ENCODE assay signal across 8 cellular contexts in the genomic region with DNA sequence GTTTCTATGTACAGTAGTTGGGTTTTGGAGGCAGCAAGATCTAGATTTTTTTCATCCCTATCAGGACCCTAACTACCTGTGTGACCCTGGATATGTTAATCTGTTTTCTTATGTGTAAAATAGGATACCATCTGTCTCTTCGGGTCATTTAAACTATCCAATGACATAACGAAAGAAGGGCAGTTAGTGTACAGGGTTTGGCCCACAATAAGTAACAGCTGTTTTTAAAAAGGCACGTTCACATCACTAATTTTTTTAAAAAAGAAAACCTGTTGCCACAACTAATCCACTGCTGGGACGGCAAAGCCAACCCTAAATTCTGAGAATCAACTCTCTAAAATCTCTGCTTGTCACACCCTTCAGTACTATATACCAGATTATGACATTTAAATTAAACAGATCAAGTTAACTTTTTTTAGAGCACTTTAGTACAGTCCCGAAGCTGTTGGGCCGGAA. TPM values are rescaled to one million over a fixed set of nuclear protein-coding genes. Genes with fewer than 3 reads are reported as not detected.
A peak's percentile ranks its signal among the peaks of the same experiment; 100 is the strongest.
DNase-seq lines count a peak whose midpoint lies in the region; ATAC-seq and TF ChIP-seq lines count a peak whose summit lies in the region.

No MANE protein-coding gene starts in this region.

- peak overlapping the region; percentile 95 for H3K9ac ChIP-seq in NT2/D1 (ENCODE audit: insufficient read length, low read depth)

- H3K4me3 ChIP-seq in NT2/D1 (ENCODE audit: insufficient read length, low read depth) (peak overlapping the region; percentile 81), epithelial cell of proximal tubule (ENCODE audit: low read depth, low read length) (peak overlapping the region; percentile 83), retinal pigment epithelial cell (ENCODE audit: low read length) (peak overlapping the region; percentile 90)

- H3K4me1 ChIP-seq in NT2/D1 (ENCODE audit: insufficient read depth, insufficient read length): no peaks in the 10 kb centered on the region

- CTCF ChIA-PET in GM10248 (lab: Yijun Ruan, JAX): interaction anchor here (1.7 kb wide), 1 partner anchor 8 kb away, joined by 4 read pairs; no protein-coding TSS in a partner anchor

- peaks cover 5% of the 10 kb centered on the region for H3K36me3 ChIP-seq in NT2/D1 (ENCODE audit: insufficient read depth, insufficient read length, low read length)

- no peaks in the 10 kb centered on the region for H3K9me3 ChIP-seq in NT2/D1 (ENCODE audit: insufficient read depth, low read length)

- no peak for DNase-seq in NT2/D1 (ENCODE audit: low read depth, low spot score)
- no peak for DNase-seq in epithelial cell of proximal tubule (ENCODE audit: low read depth)
- DNase-seq in retinal pigment epithelial cell (ENCODE audit: low read depth): no peak
- DNase-seq in GM10248 (ENCODE audit: extremely low spot score): no peak
- no peak for DNase-seq in hippocampal formation (lab: John Stamatoyannopoulos, UW)
- no peak for DNase-seq in NK-92 (lab: John Stamatoyannopoulos, UW; ENCODE audit: unreplicated experiment)

- peak overlapping the region; percentile 85 for H3K27ac ChIP-seq in 22Rv1

- POLR2A ChIA-PET in GM10248 (lab: Yijun Ruan, JAX): interaction anchor here (0.8 kb wide), 1 partner anchor 8 kb away, joined by 4 read pairs; no protein-coding TSS in a partner anchor

- TF ChIP-seq CTCF in 22Rv1 (IDR thresholded peaks at IDR 0.05) (no peak), epithelial cell of proximal tubule (conservative IDR thresholded peaks at IDR 0.05; ENCODE audit: low read depth, low read length) (no peak), retinal pigment epithelial cell (conservative IDR thresholded peaks at IDR 0.05; ENCODE audit: low read depth, low read length) (no peak), GM10248 (IDR thresholded peaks at IDR 0.05; ENCODE audit: control extremely low read depth, extremely low read depth, low read depth, missing control alignments) (no peak)

- H3K27me3 ChIP-seq in NT2/D1 (ENCODE audit: insufficient read depth, insufficient read length): no peaks in the 10 kb centered on the region

- peak; percentile 36 for ATAC-seq in GM19351 (IDR thresholded peaks at IDR 0.05; ENCODE audit: unreplicated experiment)

RNA-seq across cellular contexts. Expression of a gene that starts 0.9 kb away (rescaled TPM):
- 19.8 and 33.6 TPM in 2 replicates for total RNA-seq in epithelial cell of proximal tubule

RNA-seq across cellular contexts. Expression of a gene that starts 51.7 kb away (rescaled TPM):
- total RNA-seq in epithelial cell of proximal tubule: not detected in 2 replicates
